Comparison of ENCODE assay signal across 3 cellular contexts in the genomic region with DNA sequence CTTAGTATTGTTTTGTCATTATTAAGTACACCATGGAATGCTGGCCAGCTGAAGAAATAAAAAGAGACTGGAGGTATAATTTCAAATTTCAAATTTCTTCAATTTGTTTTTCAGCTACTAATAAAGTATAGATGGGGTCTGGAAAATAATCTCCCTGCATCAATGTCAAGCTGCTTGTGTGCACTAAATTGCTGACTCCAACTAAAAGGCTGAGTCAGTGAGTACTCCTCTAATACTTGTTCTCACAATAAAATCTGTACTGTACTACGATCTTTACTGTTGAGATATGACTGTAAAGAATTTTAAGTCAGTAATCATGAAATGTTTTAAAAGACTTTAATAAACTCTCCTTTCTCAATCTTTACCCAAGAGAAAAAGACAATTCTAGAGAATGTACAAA.
TF ChIP-seq lines count a peak whose summit lies in the region.

No MANE protein-coding gene starts in this region.

TF ChIP-seq in A549, 52 proteins besides CTCF, POLR2A, EP300 and RAD21:
- TF ChIP-seq MAFK (IDR thresholded peaks at IDR 0.05; ENCODE audit: partially characterized antibody) (peak; percentile 61), NR3C1 (IDR thresholded peaks at IDR 0.05) (no peak), KDM5A (IDR thresholded peaks at IDR 0.05) (no peak)

TF ChIP-seq in IMR-90, 13 proteins besides CTCF, POLR2A, EP300 and RAD21:
- TF ChIP-seq SMC3 (IDR thresholded peaks at IDR 0.05; ENCODE audit: low read depth, low read length), result no peak
- TF ChIP-seq BHLHE40 (IDR thresholded peaks at IDR 0.05; ENCODE audit: low read depth, low read length), result no peak
- TF ChIP-seq, protein P1, sequence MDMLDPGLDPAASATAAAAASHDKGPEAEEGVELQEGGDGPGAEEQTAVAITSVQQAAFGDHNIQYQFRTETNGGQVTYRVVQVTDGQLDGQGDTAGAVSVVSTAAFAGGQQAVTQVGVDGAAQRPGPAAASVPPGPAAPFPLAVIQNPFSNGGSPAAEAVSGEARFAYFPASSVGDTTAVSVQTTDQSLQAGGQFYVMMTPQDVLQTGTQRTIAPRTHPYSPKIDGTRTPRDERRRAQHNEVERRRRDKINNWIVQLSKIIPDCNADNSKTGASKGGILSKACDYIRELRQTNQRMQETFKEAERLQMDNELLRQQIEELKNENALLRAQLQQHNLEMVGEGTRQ (IDR thresholded peaks at IDR 0.05; ENCODE audit: low read depth, low read length), result no peak
- no peak for TF ChIP-seq MAZ (IDR thresholded peaks at IDR 0.05; ENCODE audit: borderline replicate concordance, low read depth, low read length)
- peak; percentile 46 for TF ChIP-seq MAFK (IDR thresholded peaks at IDR 0.05; ENCODE audit: low read depth, low read length)

TF ChIP-seq in K562, 482 proteins besides CTCF, POLR2A, EP300 and RAD21:
- TF ChIP-seq IRF2 (CRISPR knock-in tag; IDR thresholded peaks at IDR 0.05) (no peak), SIN3A (IDR thresholded peaks at IDR 0.05; ENCODE audit: borderline replicate concordance in 2 of 2, control insufficient read depth in 1 of 2, low read depth in 2 of 2, low read length in 2 of 2) (no peak), SNRNP70 (optimal IDR thresholded peaks at IDR 0.05; ENCODE audit: low read depth, low read length) (no peak), ZNF316 (IDR thresholded peaks at IDR 0.05) (peak; percentile 40; the same call in 1 of the 2 replicates), MYNN (IDR thresholded peaks at IDR 0.05) (no peak), MYNN (CRISPR knock-in tag; IDR thresholded peaks at IDR 0.05) (no peak)
TF ChIP-seq in K562: peak in this region for 1.
